In the genomic region with DNA sequence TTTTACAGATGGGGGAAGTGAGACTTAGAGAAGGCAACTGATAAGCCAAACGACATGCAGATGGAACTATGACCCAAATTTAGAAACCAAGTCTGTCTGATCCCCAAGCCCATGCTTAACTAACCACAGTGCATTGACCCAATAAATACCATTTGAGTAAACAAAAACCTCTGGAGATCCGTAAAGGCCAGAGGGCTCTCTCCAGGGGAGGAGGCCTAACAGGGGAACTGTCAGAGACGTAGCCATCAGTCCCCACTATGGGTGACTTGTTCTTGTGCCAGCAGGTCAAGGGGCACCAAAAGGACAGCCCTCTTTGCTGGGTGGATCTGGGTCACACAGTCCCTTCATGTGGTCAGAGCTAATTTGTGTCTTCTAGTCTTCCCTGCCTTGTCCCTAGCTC, we compare ENCODE assay signal across 2 cellular contexts.
A peak's percentile ranks its signal among the peaks of the same experiment; 100 is the strongest.
TF ChIP-seq lines count a peak whose summit lies in the region.

No MANE protein-coding gene starts in this region.

TF ChIP-seq in liver, 16 proteins besides CTCF, POLR2A, EP300 and RAD21 (continued from another document):
- TF ChIP-seq, protein P1, sequence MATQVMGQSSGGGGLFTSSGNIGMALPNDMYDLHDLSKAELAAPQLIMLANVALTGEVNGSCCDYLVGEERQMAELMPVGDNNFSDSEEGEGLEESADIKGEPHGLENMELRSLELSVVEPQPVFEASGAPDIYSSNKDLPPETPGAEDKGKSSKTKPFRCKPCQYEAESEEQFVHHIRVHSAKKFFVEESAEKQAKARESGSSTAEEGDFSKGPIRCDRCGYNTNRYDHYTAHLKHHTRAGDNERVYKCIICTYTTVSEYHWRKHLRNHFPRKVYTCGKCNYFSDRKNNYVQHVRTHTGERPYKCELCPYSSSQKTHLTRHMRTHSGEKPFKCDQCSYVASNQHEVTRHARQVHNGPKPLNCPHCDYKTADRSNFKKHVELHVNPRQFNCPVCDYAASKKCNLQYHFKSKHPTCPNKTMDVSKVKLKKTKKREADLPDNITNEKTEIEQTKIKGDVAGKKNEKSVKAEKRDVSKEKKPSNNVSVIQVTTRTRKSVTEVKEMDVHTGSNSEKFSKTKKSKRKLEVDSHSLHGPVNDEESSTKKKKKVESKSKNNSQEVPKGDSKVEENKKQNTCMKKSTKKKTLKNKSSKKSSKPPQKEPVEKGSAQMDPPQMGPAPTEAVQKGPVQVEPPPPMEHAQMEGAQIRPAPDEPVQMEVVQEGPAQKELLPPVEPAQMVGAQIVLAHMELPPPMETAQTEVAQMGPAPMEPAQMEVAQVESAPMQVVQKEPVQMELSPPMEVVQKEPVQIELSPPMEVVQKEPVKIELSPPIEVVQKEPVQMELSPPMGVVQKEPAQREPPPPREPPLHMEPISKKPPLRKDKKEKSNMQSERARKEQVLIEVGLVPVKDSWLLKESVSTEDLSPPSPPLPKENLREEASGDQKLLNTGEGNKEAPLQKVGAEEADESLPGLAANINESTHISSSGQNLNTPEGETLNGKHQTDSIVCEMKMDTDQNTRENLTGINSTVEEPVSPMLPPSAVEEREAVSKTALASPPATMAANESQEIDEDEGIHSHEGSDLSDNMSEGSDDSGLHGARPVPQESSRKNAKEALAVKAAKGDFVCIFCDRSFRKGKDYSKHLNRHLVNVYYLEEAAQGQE (IDR thresholded peaks at IDR 0.05): no peak
- TF ChIP-seq MAX (IDR thresholded peaks at IDR 0.05): no peak
- peak; percentile 50 for TF ChIP-seq SP1 (IDR thresholded peaks at IDR 0.05)
- peak in 1 of 2 donors; percentile 29 for TF ChIP-seq HNF4A (conservative IDR thresholded peaks at IDR 0.05)
- TF ChIP-seq, protein P2, sequence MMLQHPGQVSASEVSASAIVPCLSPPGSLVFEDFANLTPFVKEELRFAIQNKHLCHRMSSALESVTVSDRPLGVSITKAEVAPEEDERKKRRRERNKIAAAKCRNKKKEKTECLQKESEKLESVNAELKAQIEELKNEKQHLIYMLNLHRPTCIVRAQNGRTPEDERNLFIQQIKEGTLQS (IDR thresholded peaks at IDR 0.05): no peak
- no peak for TF ChIP-seq ZBTB33 (IDR thresholded peaks at IDR 0.05)
- no peak for TF ChIP-seq JUND (IDR thresholded peaks at IDR 0.05)
- TF ChIP-seq FOXA1 (IDR thresholded peaks at IDR 0.05): no peak
- peak in 1 of 2 donors; percentile 81 for TF ChIP-seq RXRA (IDR thresholded peaks at IDR 0.05)
- TF ChIP-seq YY1 (IDR thresholded peaks at IDR 0.05): no peak
- no peak for TF ChIP-seq EGR1 (IDR thresholded peaks at IDR 0.05; ENCODE audit: low read depth in 2 of 2)
- peak; percentile 71 for TF ChIP-seq NR2F2 (IDR thresholded peaks at IDR 0.05)

TF ChIP-seq in HepG2, 621 proteins besides CTCF, POLR2A, EP300 and RAD21:
- TF ChIP-seq ZBTB49 (CRISPR knock-in tag; IDR thresholded peaks at IDR 0.05; ENCODE audit: borderline replicate concordance) (no peak), HOMEZ (CRISPR knock-in tag; IDR thresholded peaks at IDR 0.05; ENCODE audit: low read depth) (no peak), SIX1 (CRISPR knock-in tag; IDR thresholded peaks at IDR 0.05; ENCODE audit: borderline replicate concordance) (no peak), BORCS8-MEF2B (CRISPR knock-in tag; IDR thresholded peaks at IDR 0.05) (no peak), BCLAF1 (IDR thresholded peaks at IDR 0.05) (no peak), AHR (CRISPR knock-in tag; IDR thresholded peaks at IDR 0.05) (no peak), NR1H2 (CRISPR knock-in tag; IDR thresholded peaks at IDR 0.05; ENCODE audit: borderline replicate concordance, low read depth) (no peak), ZSCAN31 (CRISPR knock-in tag; IDR thresholded peaks at IDR 0.05; ENCODE audit: low read depth) (no peak), ZNF598 (CRISPR knock-in tag; IDR thresholded peaks at IDR 0.05; ENCODE audit: borderline replicate concordance) (no peak), HOXA7 (CRISPR knock-in tag; IDR thresholded peaks at IDR 0.05) (no peak), GLMP (CRISPR knock-in tag; IDR thresholded peaks at IDR 0.05; ENCODE audit: borderline replicate concordance) (no peak), STAT5B (CRISPR knock-in tag; IDR thresholded peaks at IDR 0.05) (no peak), ATF7 (IDR thresholded peaks at IDR 0.05) (no peak), ATF7 (CRISPR knock-in tag; IDR thresholded peaks at IDR 0.05) (no peak), SSRP1 (CRISPR knock-in tag; IDR thresholded peaks at IDR 0.05) (no peak), ZNF354B (CRISPR knock-in tag; IDR thresholded peaks at IDR 0.05) (no peak)
- TF ChIP-seq, protein P3, sequence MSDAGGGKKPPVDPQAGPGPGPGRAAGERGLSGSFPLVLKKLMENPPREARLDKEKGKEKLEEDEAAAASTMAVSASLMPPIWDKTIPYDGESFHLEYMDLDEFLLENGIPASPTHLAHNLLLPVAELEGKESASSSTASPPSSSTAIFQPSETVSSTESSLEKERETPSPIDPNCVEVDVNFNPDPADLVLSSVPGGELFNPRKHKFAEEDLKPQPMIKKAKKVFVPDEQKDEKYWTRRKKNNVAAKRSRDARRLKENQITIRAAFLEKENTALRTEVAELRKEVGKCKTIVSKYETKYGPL (CRISPR knock-in tag; IDR thresholded peaks at IDR 0.05): no peak
- TF ChIP-seq, protein P4, sequence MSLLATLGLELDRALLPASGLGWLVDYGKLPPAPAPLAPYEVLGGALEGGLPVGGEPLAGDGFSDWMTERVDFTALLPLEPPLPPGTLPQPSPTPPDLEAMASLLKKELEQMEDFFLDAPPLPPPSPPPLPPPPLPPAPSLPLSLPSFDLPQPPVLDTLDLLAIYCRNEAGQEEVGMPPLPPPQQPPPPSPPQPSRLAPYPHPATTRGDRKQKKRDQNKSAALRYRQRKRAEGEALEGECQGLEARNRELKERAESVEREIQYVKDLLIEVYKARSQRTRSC (CRISPR knock-in tag; IDR thresholded peaks at IDR 0.05; ENCODE audit: low read depth): no peak
